25 cellular contexts compared by ENCODE assay signal in genomic region chr14:76581592-76581991, GRCh38.
"Had no signal": no experiment of that assay in that cellular context is flagged by ENCODE, and none has a peak within 500 bp of the region (broad histone marks: within the 10 kb centered on the region; RNA-seq: fewer than 3 reads in every experiment).

No MANE protein-coding gene starts in this region.

- H3K4me1 ChIP-seq: gastrocnemius medialis, parathyroid adenoma, prostate gland, upper lobe of right lung, vagina had no signal

- H3K27me3 ChIP-seq: gastrocnemius medialis, spleen, upper lobe of right lung, vagina had no signal

- H3K36me3 ChIP-seq: gastrocnemius medialis, prostate gland, spleen, tibial artery, upper lobe of right lung, vagina had no signal

- ATAC-seq: esophagus mucosa; gastrocnemius medialis; left cardiac atrium; left ventricle myocardium superior; naive thymus-derived CD4-positive, alpha-beta T cell; sciatic nerve; stimulated activated memory B cell treated with anti-CD40 and anti-IgM and Interleukin-4, amounts not matched to agents 10 μg/mL and 1 μg/mL and 100 μg/mL, for 72 hours; upper lobe of right lung had no signal

- H2AFZ ChIP-seq: parathyroid adenoma had no signal

- DNase-seq: cortex of kidney; dorsolateral prefrontal cortex; effector CD8-positive, alpha-beta T cell; gastrocnemius medialis; immature natural killer cell; kidney; left cardiac atrium; left ventricle myocardium superior; mesendoderm; naive thymus-derived CD4-positive, alpha-beta T cell; nephron progenitor cell; retina; spleen; stimulated activated CD4-positive, alpha-beta T cell treated with anti-CD3 and anti-CD28 coated beads, Interleukin-15, amount 100 ng/mL, for 24 hours; stimulated activated CD4-positive, alpha-beta T cell treated with anti-CD3 and anti-CD28 coated beads, Interleukin-1b, Interleukin-23, amount 100 ng/mL, for 48 hours; stimulated activated CD4-positive, alpha-beta T cell treated with anti-CD3 and anti-CD28 coated beads, Interleukin-4, amount 100 ng/mL, for 24 hours; tibial artery; upper lobe of right lung had no signal

- H3K9ac ChIP-seq: parathyroid adenoma had no signal

- H3K79me2 ChIP-seq: parathyroid adenoma had no signal

- H3K27ac ChIP-seq: dorsolateral prefrontal cortex, gastrocnemius medialis, parathyroid adenoma, prostate gland, spleen, tibial artery, upper lobe of right lung, vagina had no signal

- H3K9me3 ChIP-seq: gastrocnemius medialis, prostate gland, tibial artery, upper lobe of right lung, vagina had no signal

- H3K4me3 ChIP-seq: dorsolateral prefrontal cortex, gastrocnemius medialis, lung, prostate gland, spleen, tibial artery, upper lobe of right lung, vagina had no signal

- FAIRE-seq: kidney had no signal
